In the genomic region with DNA sequence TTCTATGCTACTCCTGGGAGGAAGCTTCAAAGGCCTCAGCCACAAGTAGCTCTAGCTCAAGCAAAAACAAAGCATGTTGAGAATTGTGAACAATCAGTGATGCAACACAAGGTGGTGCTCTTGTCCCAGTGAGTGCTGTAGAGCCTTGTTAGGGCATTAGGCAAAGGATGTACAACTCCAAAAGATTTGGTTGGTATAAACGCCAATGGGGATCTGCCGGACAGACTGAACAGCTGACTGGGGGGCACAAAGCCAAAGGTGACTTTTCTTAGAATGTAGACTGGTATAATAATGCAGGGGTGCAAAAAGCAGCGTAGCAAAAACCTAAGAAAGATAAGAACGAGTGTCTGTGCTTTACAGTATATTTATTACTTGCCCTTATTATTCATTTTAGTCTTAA, we compare ENCODE assay signal across 8 cellular contexts.
DNase-seq lines count a peak whose midpoint lies in the region; ATAC-seq and TF ChIP-seq lines count a peak whose summit lies in the region.

No MANE protein-coding gene starts in this region.

- ATAC-seq in GM18907 (IDR thresholded peaks at IDR 0.05; ENCODE audit: unreplicated experiment) (peak; percentile 65), esophagus mucosa (peak; percentile 67), HG03565 (IDR thresholded peaks at IDR 0.05; ENCODE audit: unreplicated experiment) (no peak), HG02571 (IDR thresholded peaks at IDR 0.05; ENCODE audit: unreplicated experiment) (no peak)

- H4K20me1 ChIP-seq in Loucy (ENCODE audit: insufficient read depth, low read length, poor library complexity, severe bottlenecking): no peaks in the 10 kb centered on the region
- H4K20me1 ChIP-seq in osteoblast (ENCODE audit: insufficient read depth, low read length): no peaks in the 10 kb centered on the region

- H3K4me3 ChIP-seq in Loucy (ENCODE audit: low read length, poor library complexity, severe bottlenecking) (no peak overlapping the region), osteoblast (ENCODE audit: insufficient read depth, low read length) (no peak overlapping the region)

- H3K9me2 ChIP-seq in Loucy (replicated peaks; ENCODE audit: low read depth, low read length): no peaks in the 10 kb centered on the region

- H3K9me3 ChIP-seq in Loucy (ENCODE audit: insufficient read depth, low read depth, low read length) (no peaks in the 10 kb centered on the region; the same call in 1 of the 2 replicates), osteoblast (ENCODE audit: low read depth, low read length) (no peaks in the 10 kb centered on the region)

- peak; percentile 66 for DNase-seq in COLO668 (lab: John Stamatoyannopoulos, UW; ENCODE audit: unreplicated experiment)
- DNase-seq in RKO (ENCODE audit: low spot score): peak; percentile 65
- no peak for DNase-seq in osteoblast (ENCODE audit: insufficient read length, low spot score, missing footprints)

- H3K27ac ChIP-seq in osteoblast (ENCODE audit: low read depth, low read length): no peak overlapping the region

- no peaks in the 10 kb centered on the region for H3F3A ChIP-seq in Loucy (ENCODE audit: low read depth)

- H3K79me2 ChIP-seq in Loucy (ENCODE audit: insufficient read depth, low read length) (no peaks in the 10 kb centered on the region), osteoblast (ENCODE audit: insufficient read depth, low read length) (no peaks in the 10 kb centered on the region)

- H3K36me3 ChIP-seq in Loucy (ENCODE audit: insufficient read depth, low read length) (no peaks in the 10 kb centered on the region), osteoblast (ENCODE audit: insufficient read depth, low read length) (no peaks in the 10 kb centered on the region)

- H3K4me2 ChIP-seq in Loucy (ENCODE audit: low read depth, low read length, poor library complexity, severe bottlenecking): no peak overlapping the region
- no peak overlapping the region for H3K4me2 ChIP-seq in osteoblast (ENCODE audit: insufficient read depth, low read length)

- no peak overlapping the region for H3K9ac ChIP-seq in Loucy (ENCODE audit: low read depth, low read length, poor library complexity, severe bottlenecking)

- H3K27me3 ChIP-seq in Loucy (ENCODE audit: insufficient read depth, low read length, poor library complexity, severe bottlenecking) (no peaks in the 10 kb centered on the region), osteoblast (ENCODE audit: insufficient read depth, low read length) (peaks cover 3% of the 10 kb centered on the region)

- peak; percentile 81 for TF ChIP-seq CTCF in Loucy (conservative IDR thresholded peaks at IDR 0.05; ENCODE audit: low read length)
- TF ChIP-seq CTCF in osteoblast (IDR thresholded peaks at IDR 0.05; ENCODE audit: extremely low read depth, low read depth, low read length): peak; percentile 68

- H3K4me1 ChIP-seq in Loucy (ENCODE audit: insufficient read depth, low read length, poor library complexity, severe bottlenecking) (no peaks in the 10 kb centered on the region), osteoblast (ENCODE audit: insufficient read depth, low read length) (no peaks in the 10 kb centered on the region)

- H2AFZ ChIP-seq in Loucy (ENCODE audit: low read length): peak overlapping the region; percentile 59
- no peak overlapping the region for H2AFZ ChIP-seq in osteoblast (ENCODE audit: low read length)

Comparison
In these comparisons a context has a peak if more than half of its experiments do, and no peak if none do; other contexts are left out.
1. ATAC-seq: peak in GM18907 (single experiment) and esophagus mucosa (single experiment); none in HG03565 (single experiment) and HG02571 (single experiment).